ENCODE assay signal across 8 cellular contexts in genomic region chr2:173571021-173571821, GRCh38.
DNase-seq lines count a peak whose midpoint lies in the region; ATAC-seq and TF ChIP-seq lines count a peak whose summit lies in the region.

No MANE protein-coding gene starts in this region.

- 14% methylated on average over 10 of the region's 10 CpGs for WGBS in esophagus muscularis mucosa
- WGBS in lower leg skin, 2 donors: 13 to 16% methylated on average over 10 of the region's 10 CpGs

- no peaks in the 10 kb centered on the region for H4K20me1 ChIP-seq in HCT116 (ENCODE audit: insufficient read depth)

- no TSS peak for BruUV-seq in HCT116 (replicated peaks; lab: Mats Ljungman, UMichigan)

- H3K4me3 ChIP-seq in HCT116 (replicated peaks in 1 of 2; ENCODE audit: low read depth in 1 of 2, low read length in 2 of 2): no peak overlapping the region
- no peak overlapping the region for H3K4me3 ChIP-seq in esophagus muscularis mucosa
- no peak overlapping the region for H3K4me3 ChIP-seq in lower leg skin (ENCODE audit: low read depth, poor library complexity, severe bottlenecking)
- no peak overlapping the region for H3K4me3 ChIP-seq in MG63

- ATAC-seq in HCT116: peak; percentile 73

- H3K9me2 ChIP-seq in HCT116 (ENCODE audit: insufficient read depth): no peaks in the 10 kb centered on the region

- no peak overlapping the region for H2AFZ ChIP-seq in HCT116 (ENCODE audit: low read depth, low read length, poor library complexity, severe bottlenecking)

- RAD21 ChIA-PET in HCT116 (lab: Charles Lee; ENCODE audit: low non-redundant PET in 1 of 2, low total read pairs in 2 of 2, uncharacterized antibody in 2 of 2, unreplicated experiment in 2 of 2): no interaction called here

- POLR2A ChIA-PET in HCT116 (lab: Charles Lee): no interaction called here

- H3K4me1 ChIP-seq in HCT116 (ENCODE audit: control insufficient read depth in 1 of 2, insufficient read depth in 2 of 2, low read length in 2 of 2): peaks cover 16 to 35% of the 10 kb centered on the region in 2 experiments
- peaks cover 0 to 10% (median 9%) of the 10 kb centered on the region in 4 donors for H3K4me1 ChIP-seq in esophagus muscularis mucosa

- no peak overlapping the region for H3K27ac ChIP-seq in HCT116 (ENCODE audit: low read depth, low read length)
- no peak overlapping the region for H3K27ac ChIP-seq in esophagus muscularis mucosa (replicated peaks in 1 of 4)

- CTCF ChIA-PET in HCT116 (lab: Charles Lee): interaction anchor here (1.9 kb wide), 1 partner anchor 770 kb away, joined by 6 read pairs; no protein-coding TSS in a partner anchor

- no peak for TF ChIP-seq EP300 in esophagus muscularis mucosa (IDR thresholded peaks at IDR 0.05)

- no peaks in the 10 kb centered on the region for H3K9me3 ChIP-seq in HCT116 (ENCODE audit: control insufficient read depth in 1 of 2, insufficient read depth in 1 of 2, low read depth in 1 of 2, low read length in 2 of 2)
- H3K9me3 ChIP-seq in esophagus muscularis mucosa: no peaks in the 10 kb centered on the region
- H3K9me3 ChIP-seq in MG63: no peaks in the 10 kb centered on the region; the same call in 1 of the 2 replicates

- H3K27me3 ChIP-seq in HCT116 (ENCODE audit: insufficient read depth, low read length) (no peaks in the 10 kb centered on the region), esophagus muscularis mucosa (no peaks in the 10 kb centered on the region), MG63 (no peaks in the 10 kb centered on the region)

- TF ChIP-seq CTCF in AG09319 (IDR thresholded peaks at IDR 0.05; ENCODE audit: low read depth, low read length) (peak; percentile 26), HCT116 (IDR thresholded peaks at IDR 0.05 in 2 of 3, conservative IDR thresholded peaks at IDR 0.05 in 1 of 3; ENCODE audit: borderline replicate concordance in 1 of 3, insufficient read depth in 1 of 3, low read depth in 2 of 3, low read length in 2 of 3) (peak; percentile 30 to 66 (median 50); a peak in 4 of 6 replicates), esophagus muscularis mucosa (IDR thresholded peaks at IDR 0.05) (peak; percentile 24 to 40 (median 25)), lower leg skin (IDR thresholded peaks at IDR 0.05) (no peak)

- H3K36me3 ChIP-seq in HCT116 (ENCODE audit: control insufficient read depth in 1 of 2, insufficient read depth in 2 of 2, low read length in 2 of 2) (no peaks in the 10 kb centered on the region), esophagus muscularis mucosa (no peaks in the 10 kb centered on the region), MG63 (no peaks in the 10 kb centered on the region)

- no peak overlapping the region for H3K9ac ChIP-seq in HCT116 (ENCODE audit: low read length)

- TF ChIP-seq RAD21 in HCT116 (IDR thresholded peaks at IDR 0.05; ENCODE audit: low read depth): peak; percentile 82

- no peaks in the 10 kb centered on the region for H3K79me2 ChIP-seq in HCT116 (ENCODE audit: insufficient read depth, low read length)

- H3K4me2 ChIP-seq in HCT116 (ENCODE audit: low read length): peak overlapping the region; percentile 45

- intact Hi-C loops in HCT116 (cut with micrococcal nuclease) (loop anchor here (2.0 to 5.0 kb wide), 3 partner anchors 178 to 771 kb away; no protein-coding TSS in a partner anchor), esophagus muscularis mucosa (cut with DNase I) (no loop called here), lower leg skin (cut with DNase I; ENCODE audit: low total_unique reads) (no loop called here)

- no peak for DNase-seq in AG09319 (ENCODE audit: extremely low read depth, low read depth)
- peak; percentile 24 for DNase-seq in HCT116 (ENCODE audit: low read depth, low spot score)
- DNase-seq in NCI-H82 treated with DMSO at 0.1 percent for 48 hours (lab: John Stamatoyannopoulos, UW; ENCODE audit: unreplicated experiment): peak; percentile 65
- DNase-seq in esophagus muscularis mucosa (ENCODE audit: extremely low spot score): no peak
- DNase-seq in retina: peak; percentile 63
- no peak for DNase-seq in lower leg skin (ENCODE audit: low spot score in 2 of 2)
- DNase-seq in MG63: no peak
- DNase-seq in activated CD4-positive, alpha-beta T cell treated with anti-CD3 and anti-CD28 coated beads, Interleukin-2, amount 50 U/mL, for 48 hours: no peak

- no peak for TF ChIP-seq POLR2A in HCT116 (IDR thresholded peaks at IDR 0.05; ENCODE audit: borderline replicate concordance, extremely low read depth, insufficient read depth, insufficient read length)
- TF ChIP-seq POLR2A in esophagus muscularis mucosa (IDR thresholded peaks at IDR 0.05; ENCODE audit: low read depth): no peak
- no peak for TF ChIP-seq POLR2A in lower leg skin (IDR thresholded peaks at IDR 0.05)

TF ChIP-seq in HCT116, 20 proteins besides CTCF, POLR2A, EP300 and RAD21:
- TF ChIP-seq ZFX (IDR thresholded peaks at IDR 0.05) (no peak), EGR1 (IDR thresholded peaks at IDR 0.05; ENCODE audit: low read depth) (no peak), MAX (IDR thresholded peaks at IDR 0.05) (peak; percentile 69), ATF3 (IDR thresholded peaks at IDR 0.05) (no peak), EZH2phosphoT487 (IDR thresholded peaks at IDR 0.05; ENCODE audit: borderline replicate concordance) (no peak), ZNF274 (IDR thresholded peaks at IDR 0.05; ENCODE audit: low read depth, low read length) (no peak), TCF7L2 (IDR thresholded peaks at IDR 0.05; ENCODE audit: borderline replicate concordance, extremely low read depth, insufficient read depth, insufficient read length) (no peak), ELF1 (IDR thresholded peaks at IDR 0.05; ENCODE audit: borderline replicate concordance, low read depth) (no peak), EZH2 (IDR thresholded peaks at IDR 0.05) (no peak), CBX3 (IDR thresholded peaks at IDR 0.05; ENCODE audit: low read depth) (0 out of 2 replicates have a peak, but pooled peaks have one; percentile 46), REST (IDR thresholded peaks at IDR 0.05; ENCODE audit: low read depth) (no peak), ZBTB33 (IDR thresholded peaks at IDR 0.05; ENCODE audit: extremely low read depth, insufficient replicate concordance, low read length) (no peak), SP1 (IDR thresholded peaks at IDR 0.05; ENCODE audit: low read depth) (peak; percentile 31; the same call in 1 of the 2 replicates), SRF (IDR thresholded peaks at IDR 0.05; ENCODE audit: low read depth) (no peak), CEBPB (IDR thresholded peaks at IDR 0.05; ENCODE audit: low read depth) (no peak)

Comparison
In these comparisons a context has a peak if more than half of its experiments do, and no peak if none do; other contexts are left out.
1. DNase-seq: peak in HCT116 (single experiment), NCI-H82 treated with DMSO at 0.1 percent for 48 hours (single experiment) and retina (single experiment); none in AG09319 (single experiment), esophagus muscularis mucosa (single experiment), lower leg skin (0 of 2), MG63 (single experiment) and activated CD4-positive, alpha-beta T cell treated with anti-CD3 and anti-CD28 coated beads, Interleukin-2, amount 50 U/mL, for 48 hours (0 of 2).
2. CTCF ChIP-seq: peak in AG09319 (single experiment), HCT116 (3 of 3) and esophagus muscularis mucosa (3 of 3); none in lower leg skin (0 of 3).